Comparison of ENCODE assay signal across 23 cellular contexts in the genomic region with DNA sequence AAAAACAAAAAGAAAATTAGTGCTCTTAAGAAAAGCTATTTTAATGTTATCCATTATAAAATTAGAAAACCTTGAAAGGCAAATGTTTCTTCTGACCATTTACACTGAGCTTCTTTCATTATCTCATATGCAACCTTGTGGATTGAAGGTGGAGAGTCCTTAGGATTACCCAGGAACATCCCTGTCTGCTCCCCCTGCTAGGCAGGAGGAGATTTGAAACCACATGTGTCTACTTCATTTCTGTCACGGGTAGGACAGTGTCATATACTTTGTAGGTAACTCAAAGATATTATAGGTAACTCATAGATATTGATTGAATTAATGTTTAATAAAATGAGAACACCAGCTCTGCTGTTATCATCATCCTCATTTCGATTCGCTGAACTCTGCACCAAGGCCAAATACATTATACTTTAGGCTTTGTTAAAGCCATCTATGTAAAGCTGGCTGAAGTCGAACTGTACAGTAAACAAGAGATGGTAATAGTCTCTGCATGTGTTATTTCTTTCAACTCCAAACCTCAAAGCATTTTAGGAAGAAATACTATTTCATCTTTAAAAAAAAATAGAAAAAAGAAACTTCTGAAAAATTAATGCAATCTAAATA. TPM values are rescaled to one million over a fixed set of nuclear protein-coding genes. Genes with fewer than 3 reads are reported as not detected.
DNase-seq lines count a peak whose midpoint lies in the region; ATAC-seq, FAIRE-seq and TF ChIP-seq lines count a peak whose summit lies in the region.
"Had no signal": no experiment of that assay in that cellular context is flagged by ENCODE, and none has a peak within 500 bp of the region (broad histone marks: within the 10 kb centered on the region; RNA-seq: fewer than 3 reads in every experiment).

No MANE protein-coding gene starts in this region.

- H3K27me3 ChIP-seq in HepG2 (ENCODE audit: control insufficient read depth in 1 of 2, insufficient read depth in 2 of 2, low read length in 2 of 2) (no peaks in the 10 kb centered on the region), right lobe of liver (no peaks in the 10 kb centered on the region), Karpas-422 (ENCODE audit: low read length) (no peaks in the 10 kb centered on the region), K562 (ENCODE audit: control insufficient read depth in 2 of 2, insufficient read depth in 2 of 2, low read length in 2 of 2) (no peaks in the 10 kb centered on the region), small intestine (ENCODE audit: control insufficient read depth in 2 of 2, insufficient read depth in 2 of 2, low read length in 2 of 2) (no peaks in the 10 kb centered on the region)

- TF ChIP-seq RAD21 in HepG2 (CRISPR knock-in tag; IDR thresholded peaks at IDR 0.05): no peak
- no peak for TF ChIP-seq RAD21 in K562 (CRISPR knock-in tag; conservative IDR thresholded peaks at IDR 0.05 in 1 of 2, IDR thresholded peaks at IDR 0.05 in 1 of 2)

- peaks cover 25% of the 10 kb centered on the region for H3K4me1 ChIP-seq in HepG2 (ENCODE audit: insufficient read depth, low read length)
- H3K4me1 ChIP-seq in right lobe of liver: no peaks in the 10 kb centered on the region
- H3K4me1 ChIP-seq in Karpas-422 (ENCODE audit: low read length): no peaks in the 10 kb centered on the region
- peaks cover 0 to 21% of the 10 kb centered on the region in 2 experiments; a peak in 4 of 5 replicates for H3K4me1 ChIP-seq in K562 (replicated peaks in 1 of 2; ENCODE audit: control insufficient read depth in 2 of 2, insufficient read depth in 2 of 2, low read length in 2 of 2)
- H3K4me1 ChIP-seq in small intestine (ENCODE audit: control insufficient read depth in 2 of 2, insufficient read depth in 1 of 2, low read depth in 1 of 2, low read length in 1 of 2): no peaks in the 10 kb centered on the region

- CTCF ChIA-PET in HepG2 (lab: Yijun Ruan, JAX; ENCODE audit: low intra/inter-chr PET ratio, low total read pairs) (no interaction called here), K562 (lab: Yijun Ruan, JAX; ENCODE audit: low intra/inter-chr PET ratio) (no interaction called here)

- H3K79me2 ChIP-seq in HepG2 (ENCODE audit: insufficient read depth, low read length) (no peaks in the 10 kb centered on the region), Karpas-422 (ENCODE audit: low read length) (no peaks in the 10 kb centered on the region), K562 (ENCODE audit: control insufficient read depth, insufficient read depth, low read length) (no peaks in the 10 kb centered on the region)

- H3K4me2 ChIP-seq in HepG2 (ENCODE audit: low read depth, low read length) (peak overlapping the region; percentile 38), Karpas-422 (ENCODE audit: low read depth, low read length, poor library complexity, severe bottlenecking) (no peak overlapping the region), K562 (ENCODE audit: insufficient read depth, low read length) (peak overlapping the region; percentile 64)

- H3K9me2 ChIP-seq in Karpas-422 (replicated peaks; ENCODE audit: insufficient read depth, low read length): no peaks in the 10 kb centered on the region

- FAIRE-seq in HepG2 (lab: Jason Lieb, UNC) (no peak), K562 (lab: Jason Lieb, UNC) (no peak), small intestine (lab: Jason Lieb, UNC) (no peak)
- FAIRE-seq: H54 had no signal

- 15% methylated on average over 4 of the region's 4 CpGs for WGBS in HepG2 (ENCODE audit: low lambda C conversion rate)
- 60% methylated on average over 4 of the region's 4 CpGs for WGBS in right lobe of liver (ENCODE audit: insufficient coverage, low coverage, low lambda C conversion rate, missing lambda C conversion rate)
- WGBS in K562 (ENCODE audit: insufficient coverage, low coverage, missing lambda C conversion rate): 36% methylated on average over 4 of the region's 4 CpGs
- 24 to 55% (median 46%) methylated on average over 4 of the region's 4 CpGs for WGBS in small intestine, 3 donors

- H3K9ac ChIP-seq in HepG2 (ENCODE audit: insufficient read depth, low read depth, low read length) (no peak overlapping the region), Karpas-422 (ENCODE audit: low read length) (no peak overlapping the region), K562 (ENCODE audit: insufficient read depth in 1 of 2, low read depth in 2 of 2, low read length in 2 of 2) (peak overlapping the region in 1 of 2 experiments; percentile 32; a peak in 1 of 4 replicates)

- no peak for TF ChIP-seq EP300 in HepG2 (IDR thresholded peaks at IDR 0.05; ENCODE audit: low read depth in 2 of 2, low read length in 2 of 2)
- no peak for TF ChIP-seq EP300 in HepG2 (CRISPR knock-in tag; IDR thresholded peaks at IDR 0.05; ENCODE audit: borderline replicate concordance)
- TF ChIP-seq EP300 in K562 (IDR thresholded peaks at IDR 0.05; ENCODE audit: low read length): no peak

- intact Hi-C loops in HepG2 (cut with micrococcal nuclease; ENCODE audit: unreplicated experiment) (no loop called here), right lobe of liver (cut with DNase I) (no loop called here), K562 (cut with micrococcal nuclease) (no loop called here)

- ATAC-seq in HepG2 (peak; percentile 76), right lobe of liver (no peak), K562 (peak; percentile 70)
- ATAC-seq: mucosa of descending colon, PC-3 had no signal

- H2AFZ ChIP-seq in HepG2 (ENCODE audit: low read length) (no peak overlapping the region), Karpas-422 (ENCODE audit: low read length) (peak overlapping the region; percentile 27; the same call in 1 of the 2 replicates), K562 (ENCODE audit: low read depth, low read length) (peak overlapping the region; percentile 90)

- H3K9me1 ChIP-seq in K562 (ENCODE audit: control insufficient read depth, insufficient read depth, low read length): no peaks in the 10 kb centered on the region

- DNase-seq in HepG2 (ENCODE audit: low spot score): no peak
- DNase-seq in right lobe of liver: no peak
- no peak for DNase-seq in Karpas-422
- DNase-seq in K562 (ENCODE audit: extremely low read depth in 1 of 4, low spot score in 3 of 4): peak in 2 of 4 experiments; percentile 37 to 61
- DNase-seq in small intestine: peak; percentile 64
- no peak for DNase-seq in SKM-1 treated with dmso at 0.1 percent for 144 hours (lab: John Stamatoyannopoulos, UW; ENCODE audit: unreplicated experiment)
- DNase-seq in NCI-H1048 (lab: John Stamatoyannopoulos, UW): no peak
- no peak for DNase-seq in stimulated activated CD4-positive, alpha-beta T cell treated with anti-CD3 and anti-CD28 coated beads, Interleukin-15, amount 100 ng/mL, for 24 hours
- DNase-seq: activated B cell treated with CpG ODN at 0.5 μM for 24 hours; activated naive CD4-positive, alpha-beta T cell treated with Interleukin-2 at 50 U/mL for 16 hours; IMR-90; lower lobe of right lung; mucosa of descending colon; NCI-H1092 treated with DMSO at 0.1 percent for 48 hours; NCI-H2029; PC-3; right cardiac atrium; SHP77; stimulated activated CD4-positive, alpha-beta T cell treated with anti-CD3 and anti-CD28 coated beads, Interleukin-4, amount 100 ng/mL, for 1 hour; substantia nigra; SW 1271; T-helper 9 cell had no signal

- BruUV-seq in HepG2 (replicated peaks; lab: Mats Ljungman, UMichigan) (no TSS peak), K562 (replicated peaks; lab: Mats Ljungman, UMichigan) (no TSS peak)

- H3K36me3 ChIP-seq in HepG2 (replicated peaks in 1 of 2; ENCODE audit: control insufficient read depth in 1 of 2, insufficient read depth in 2 of 2, low read length in 2 of 2): no peaks in the 10 kb centered on the region
- H3K36me3 ChIP-seq in right lobe of liver: no peaks in the 10 kb centered on the region
- no peaks in the 10 kb centered on the region for H3K36me3 ChIP-seq in Karpas-422 (ENCODE audit: insufficient read depth, low read length)
- no peaks in the 10 kb centered on the region for H3K36me3 ChIP-seq in K562 (ENCODE audit: control insufficient read depth, insufficient read depth, low read length)
- no peaks in the 10 kb centered on the region for H3K36me3 ChIP-seq in small intestine (ENCODE audit: control insufficient read depth in 2 of 2, insufficient read depth in 2 of 2, low read length in 2 of 2)
- H3K36me3 ChIP-seq: lower lobe of right lung had no signal

- POLR2A ChIA-PET in HepG2 (lab: Yijun Ruan, JAX) (no interaction called here), K562 (lab: Yijun Ruan, JAX) (interaction anchor here (0.5 to 1.8 kb wide), 5 partner anchors 15 to 146 kb away, joined by 3 to 4 read pairs (median 3); no protein-coding TSS in a partner anchor)

- no peak overlapping the region for H3K27ac ChIP-seq in HepG2 (ENCODE audit: extremely low read length, insufficient read depth, low read length)
- no peak overlapping the region for H3K27ac ChIP-seq in right lobe of liver
- no peak overlapping the region for H3K27ac ChIP-seq in Karpas-422 (ENCODE audit: low read length)
- peak overlapping the region; percentile 82 for H3K27ac ChIP-seq in K562 (ENCODE audit: extremely low read depth, low read depth, low read length)
- no peak overlapping the region for H3K27ac ChIP-seq in small intestine (ENCODE audit: low read depth in 1 of 2, low read length in 1 of 2)
- H3K27ac ChIP-seq: lower lobe of right lung had no signal

- H3K4me3 ChIP-seq in HepG2 (replicated peaks in 1 of 3; ENCODE audit: insufficient read depth in 1 of 3, low read depth in 2 of 3, low read length in 3 of 3) (no peak overlapping the region), right lobe of liver (no peak overlapping the region), Karpas-422 (ENCODE audit: low read length) (no peak overlapping the region), K562 (no peak overlapping the region), small intestine (ENCODE audit: low read depth in 1 of 2, low read length in 2 of 2) (no peak overlapping the region)
- H3K4me3 ChIP-seq: lower lobe of right lung, mucosa of descending colon had no signal

- H4K20me1 ChIP-seq in HepG2 (ENCODE audit: insufficient read depth, low read length) (no peaks in the 10 kb centered on the region), Karpas-422 (ENCODE audit: insufficient read depth, low read depth, low read length) (no peaks in the 10 kb centered on the region), K562 (replicated peaks; ENCODE audit: control insufficient read depth, insufficient read depth, low read length) (no peaks in the 10 kb centered on the region)

- in situ Hi-C loops in HepG2 (cut with HindIII; ENCODE audit: extremely low pct_ligation_motif_present, low pct_unique_long_range_greater_than_20kb) (loop anchor here (25.0 kb wide), 1 partner anchor 1584 kb away; the partner anchor contains the start of gene RFPL4B), K562 (cut with MboI) (loop anchor here (25.0 kb wide), 2 partner anchors 1034 to 1734 kb away; no protein-coding TSS in a partner anchor)

- H3K9me3 ChIP-seq in HepG2 (ENCODE audit: low read length) (no peaks in the 10 kb centered on the region), right lobe of liver (no peaks in the 10 kb centered on the region), Karpas-422 (ENCODE audit: low read length) (no peaks in the 10 kb centered on the region), K562 (replicated peaks; ENCODE audit: control insufficient read depth, insufficient read depth, low read depth, low read length) (no peaks in the 10 kb centered on the region), small intestine (ENCODE audit: control insufficient read depth, low read depth) (no peaks in the 10 kb centered on the region)
- H3K9me3 ChIP-seq: lower lobe of right lung, mucosa of descending colon had no signal

- TF ChIP-seq POLR2A in HepG2 (IDR thresholded peaks at IDR 0.05; ENCODE audit: insufficient read depth in 1 of 2, low read depth in 2 of 2, low read length in 2 of 2) (no peak), right lobe of liver (IDR thresholded peaks at IDR 0.05) (no peak), K562 (conservative IDR thresholded peaks at IDR 0.05) (no peak)

- TF ChIP-seq CTCF in HepG2 (CRISPR knock-in tag; IDR thresholded peaks at IDR 0.05) (no peak), right lobe of liver (IDR thresholded peaks at IDR 0.05) (no peak), K562 (IDR thresholded peaks at IDR 0.05 in 2 of 3, conservative IDR thresholded peaks at IDR 0.05 in 1 of 3; ENCODE audit: insufficient read depth in 2 of 3, low read depth in 1 of 3, low read length in 3 of 3) (no peak)

RNA-seq across cellular contexts. Expression of gene HDAC2, which starts 49.5 kb away (rescaled TPM):
- total RNA-seq in HepG2 (2016; rRNA removed; fragmentation: Illumina TruSeq; extraction: Trizol): 99.6 and 170 TPM in 2 replicates
- 13.4 and 18.2 TPM in 2 replicates for total RNA-seq in HepG2 (2016; cell fraction: cytosol; rRNA removed; fragmentation: Illumina TruSeq; extraction: Trizol; ENCODE audit: low read depth)
- total RNA-seq in HepG2 (2016; cell fraction: insoluble cytoplasmic fraction; rRNA removed; fragmentation: Illumina TruSeq; extraction: Trizol): 100 and 169 TPM in 2 replicates
- total RNA-seq in HepG2 (2016; cell fraction: membrane; rRNA removed; fragmentation: Illumina TruSeq; extraction: Trizol): 32.7 and 41.5 TPM in 2 replicates
- total RNA-seq in HepG2 (2016; cell fraction: nucleus; rRNA removed; fragmentation: Illumina TruSeq; extraction: Trizol): 71.4 and 71.5 TPM in 2 replicates
- polyA plus RNA-seq in HepG2 (2011; rRNA removed): 72.0 and 114 TPM in 2 replicates
- polyA plus RNA-seq in HepG2 (2011; cell fraction: cytosol; rRNA removed): 55.6 and 87.9 TPM in 2 replicates
- 32.5 and 37.3 TPM in 2 replicates for polyA plus RNA-seq in HepG2 (2011; cell fraction: nucleus; rRNA removed)
- 131 and 160 TPM in 2 replicates for polyA plus RNA-seq in HepG2 (2012)
- 12.6 TPM in 2 replicates for polyA plus RNA-seq in HepG2 (2016; cell fraction: cytosol; fragmentation: Illumina TruSeq; extraction: Trizol; ENCODE audit: low read depth)
- polyA plus RNA-seq in HepG2 (2016; cell fraction: insoluble cytoplasmic fraction; fragmentation: Illumina TruSeq; extraction: Trizol; ENCODE audit: low read depth): 222 and 244 TPM in 2 replicates
- 18.9 and 24.6 TPM in 2 replicates for polyA plus RNA-seq in HepG2 (2016; cell fraction: membrane; fragmentation: Illumina TruSeq; extraction: Trizol; ENCODE audit: low read depth)
- polyA plus RNA-seq in HepG2 (2016; cell fraction: nucleus; fragmentation: Illumina TruSeq; extraction: Trizol; ENCODE audit: insufficient read depth, low read depth): 110 and 116 TPM in 2 replicates
- polyA minus RNA-seq in HepG2 (2011; rRNA and poly(A)+ RNA removed; ENCODE audit: low replicate concordance): 74.4 and 82.8 TPM in 2 replicates
- 103 and 123 TPM in 2 replicates for polyA minus RNA-seq in HepG2 (2011; cell fraction: cytosol; rRNA and poly(A)+ RNA removed)
- 90.6 and 114 TPM in 2 replicates for polyA minus RNA-seq in HepG2 (2011; cell fraction: nucleus; rRNA and poly(A)+ RNA removed)
- 10 to 100 TPM; 15.6 to 22.2 (median 21.3) TPM for total RNA-seq in right lobe of liver
- total RNA-seq in Karpas-422 (2014; rRNA removed; shearing (Covaris generic); ENCODE audit: low replicate concordance): 74.7 and 120 TPM in 2 replicates
- 38.7 and 143 TPM in 2 replicates for total RNA-seq in K562 (2011; cell fraction: chromatin; rRNA removed; ENCODE audit: low replicate concordance)
- 19.2 and 24.3 TPM in 2 replicates for total RNA-seq in K562 (2011; cell fraction: nucleolus; rRNA removed)
- 54.0 and 89.6 TPM in 2 replicates for total RNA-seq in K562 (2011; cell fraction: nucleoplasm; rRNA removed)
- total RNA-seq in K562 (2014; rRNA removed): 75.5 and 85.0 TPM in 2 replicates
- total RNA-seq in K562 (2014; rRNA removed; fragmentation: Illumina TruSeq; extraction: Trizol): 151 and 174 TPM in 2 replicates
- 133 and 134 TPM in 2 replicates for total RNA-seq in K562 (2015; rRNA removed; fragmentation: Illumina TruSeq; extraction: Trizol)
- total RNA-seq in K562 (2021): 154 and 161 TPM in 2 replicates
- polyA plus RNA-seq in K562 (2011; rRNA removed): 187 and 277 TPM in 2 replicates
- 81.2 and 155 TPM in 2 replicates for polyA plus RNA-seq in K562 (2011; cell fraction: cytosol; rRNA removed)
- 38.4 and 56.3 TPM in 2 replicates for polyA plus RNA-seq in K562 (2011; cell fraction: nucleus; rRNA removed)
- 140 and 196 TPM in 2 replicates for polyA plus RNA-seq in K562 (2012)
- 185 and 186 TPM in 2 replicates for polyA plus RNA-seq in K562 (2014; fragmentation: Illumina TruSeq; extraction: Trizol)
- polyA plus RNA-seq in K562 (2014; fragmentation: Nextera tagmentation; extraction: Ambion mirVana): 10 to 100 TPM; 67.0 to 80.7 TPM
- polyA plus RNA-seq in K562 (2014; rRNA removed): 191 and 209 TPM in 2 replicates
- 465 and 492 TPM in 2 replicates for polyA minus RNA-seq in K562 (2011; rRNA and poly(A)+ RNA removed)
- polyA minus RNA-seq in K562 (2011; cell fraction: cytosol; rRNA and poly(A)+ RNA removed): 105 and 107 TPM in 2 replicates
- 37.4 and 54.4 TPM in 2 replicates for polyA minus RNA-seq in K562 (2011; cell fraction: nucleus; rRNA and poly(A)+ RNA removed)
- polyA plus RNA-seq in small intestine: 10 to 100 TPM; 42.7 to 91.9 (median 46.7) TPM

Comparison
In these comparisons a context has a peak if more than half of its experiments do, and no peak if none do; other contexts are left out.
1. ATAC-seq: peak in HepG2 (single experiment) and K562 (single experiment); none in right lobe of liver (0 of 4).
2. Of the 241 proteins assayed by ChIP-seq in both HepG2 and K562: peak only in HepG2: none; only in K562: TBP, ZKSCAN8 and ZNF589; in both: none; in neither: 237; mixed calls (peak in some experiments, not most) for 1.